Comparison of ENCODE assay signal across 30 cellular contexts in the genomic region with DNA sequence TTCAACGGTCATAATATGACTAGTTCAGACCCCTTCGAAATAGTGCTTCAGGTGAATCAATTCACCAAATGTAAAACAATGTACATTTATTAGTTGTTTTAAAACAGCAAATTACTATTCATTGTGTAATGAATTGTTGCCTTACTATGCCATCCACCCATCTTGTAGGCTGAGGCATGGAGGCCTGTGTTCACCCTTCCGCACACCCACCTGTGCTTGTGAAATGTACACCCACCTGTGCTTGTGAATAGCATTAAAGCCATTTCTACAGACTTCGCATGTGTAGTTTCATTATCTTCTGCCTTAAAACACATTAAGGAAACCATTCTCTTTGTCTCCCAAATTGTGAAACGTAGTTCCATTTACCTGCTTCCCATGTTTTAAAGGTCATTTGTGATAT. TPM values are rescaled to one million over a fixed set of nuclear protein-coding genes. Genes with fewer than 3 reads are reported as not detected.
"Had no signal": no experiment of that assay in that cellular context is flagged by ENCODE, and none has a peak within 500 bp of the region (broad histone marks: within the 10 kb centered on the region; RNA-seq: fewer than 3 reads in every experiment).

No MANE protein-coding gene starts in this region.

- ATAC-seq: gastrocnemius medialis, heart right ventricle, left cardiac atrium, left lung, left ventricle myocardium superior, lower lobe of right lung, mucosa of descending colon had no signal

- DNase-seq: dorsolateral prefrontal cortex; effector CD4-positive, alpha-beta T cell; effector memory CD4-positive, alpha-beta T cell; erythroblast; esophagus squamous epithelium; foreskin fibroblast; foreskin melanocyte; gastrocnemius medialis; glutamatergic neuron; heart right ventricle; hypothalamus; immature natural killer cell; left cardiac atrium; left lung; left ventricle myocardium superior; lower lobe of right lung; mesenchymal stem cell; mucosa of descending colon; naive B cell had no signal

- H3K4me3 ChIP-seq: coronary artery, dorsolateral prefrontal cortex, esophagus squamous epithelium, gastrocnemius medialis, heart right ventricle, left lung, lower lobe of right lung, mucosa of descending colon had no signal

- H3K4me1 ChIP-seq: gastrocnemius medialis had no signal

- H3K9me3 Mint-ChIP-seq: immature natural killer cell, mesothelial cell of epicardium had no signal

- H3K9me3 ChIP-seq: esophagus squamous epithelium, gastrocnemius medialis, heart right ventricle, left lung, lower lobe of right lung, mucosa of descending colon had no signal

- H3K27ac Mint-ChIP-seq: immature natural killer cell, mesothelial cell of epicardium, naive B cell had no signal

- H3K27me3 ChIP-seq: left lung had no signal

- H3K4me1 Mint-ChIP-seq: immature natural killer cell, mesothelial cell of epicardium had no signal

- H3K36me3 ChIP-seq: esophagus squamous epithelium, gastrocnemius medialis, heart right ventricle, left lung, lower lobe of right lung had no signal

- H3K27ac ChIP-seq: coronary artery, dorsolateral prefrontal cortex, epithelial cell of prostate, esophagus squamous epithelium, gastrocnemius medialis, heart right ventricle, left lung, lower lobe of right lung had no signal

- H3K4me3 Mint-ChIP-seq: immature natural killer cell, mesothelial cell of epicardium had no signal

- H3K36me3 Mint-ChIP-seq: immature natural killer cell, mesothelial cell of epicardium had no signal

RNA-seq across cellular contexts. Expression of gene CLRN3, which starts 16.8 kb away (rescaled TPM):
- total RNA-seq: chondrocyte, dermis blood vessel endothelial cell, esophagus mucosa, esophagus squamous epithelium, glomerular endothelial cell, heart right ventricle, kidney epithelial cell, left cardiac atrium, left lung, left ventricle myocardium superior, lower leg skin, lower lobe of right lung, mesothelial cell of epicardium, myocyte had no signal
- polyA plus RNA-seq: heart right ventricle, immature natural killer cell, keratinocyte had no signal
